ENCODE assay signal across 21 cellular contexts in genomic region chr4:170272959-170273358, GRCh38.
"Had no signal": no experiment of that assay in that cellular context is flagged by ENCODE, and none has a peak within 500 bp of the region (broad histone marks: within the 10 kb centered on the region; RNA-seq: fewer than 3 reads in every experiment).

No MANE protein-coding gene starts in this region.

- H3K9me3 ChIP-seq: SJSA1 had no signal

- H3K4me3 Mint-ChIP-seq: IgD-negative memory B cell had no signal

- H3K27me3 ChIP-seq: SJSA1 had no signal

- ATAC-seq: K562 had no signal

- H3K27ac ChIP-seq: HL-60, KMS-11, SJSA1, SK-N-MC had no signal

- H3K4me3 ChIP-seq: K562, SJSA1, SK-N-MC had no signal

- H3K36me3 ChIP-seq: SJSA1 had no signal

- DNase-seq: Kasumi-1, MM.1S, NCI-H1092 treated with DMSO at 0.1 percent for 48 hours, NCI-H1436, NCI-H187, NCI-H2029, NCI-H2081 treated with DMSO at 0.1 percent for 48 hours, NCI-H2171 treated with DMSO at 0.1 percent for 48 hours, NCI-H345, NCI-H446 treated with DMSO at 0.1 percent for 48 hours, NCI-H510A treated with DMSO at 0.1 percent for 48 hours, NCI-H526, Right ventricle myocardium superior, RPMI8226, SIG-M5 had no signal

- H3K27ac Mint-ChIP-seq: IgD-negative memory B cell had no signal

- H3K4me1 Mint-ChIP-seq: IgD-negative memory B cell had no signal

- H3K4me1 ChIP-seq: SJSA1 had no signal
